In genomic region chr5:56598941-56599340, GRCh38 we compare ENCODE assay signal across 30 cellular contexts.
"Had no signal": no experiment of that assay in that cellular context is flagged by ENCODE, and none has a peak within 500 bp of the region (broad histone marks: within the 10 kb centered on the region; RNA-seq: fewer than 3 reads in every experiment).

No MANE protein-coding gene starts in this region.

- H3K36me3 ChIP-seq: adrenal gland, brain microvascular endothelial cell, gastroesophageal sphincter, pancreas, prostate gland, sigmoid colon, tibial nerve had no signal

- ATAC-seq: activated CD8-positive, alpha-beta memory T cell treated with anti-CD3 and anti-CD28 coated beads, Interleukin-2, amount 10 ng/mL, durations not matched to agents 7 days and 5 days; activated CD8-positive, alpha-beta T cell treated with anti-CD3 and anti-CD28 coated beads, Interleukin-2, amount 10 ng/mL, durations not matched to agents 7 days and 5 days; gastroesophageal sphincter; left lobe of liver; mucosa of descending colon; pancreas had no signal

- H3K36me3 Mint-ChIP-seq: immature natural killer cell had no signal

- DNase-seq: activated CD4-positive, CD25-positive, alpha-beta regulatory T cell treated with anti-CD3 and anti-CD28 coated beads, Interleukin-2, amount 50 U/mL, for 72 hours; activated CD8-positive, alpha-beta memory T cell treated with anti-CD3 and anti-CD28 coated beads, Interleukin-2, amount 10 ng/mL, durations not matched to agents 7 days and 5 days; activated CD8-positive, alpha-beta T cell treated with anti-CD3 and anti-CD28 coated beads, Interleukin-2, amount 10 ng/mL, durations not matched to agents 7 days and 5 days; adrenal gland; aorta; brain microvascular endothelial cell; dorsolateral prefrontal cortex; effector memory CD4-positive, alpha-beta T cell; erythroblast; head of caudate nucleus; hippocampal formation; immature natural killer cell; kidney; mucosa of descending colon; nephron progenitor cell; nucleus accumbens; pancreas; sigmoid colon; stimulated activated CD4-positive, alpha-beta T cell treated with anti-CD3 and anti-CD28 coated beads, Interleukin-15, amount 100 ng/mL, for 24 hours; stimulated activated CD4-positive, alpha-beta T cell treated with anti-CD3 and anti-CD28 coated beads, Interleukin-2, amount 100 ng/mL, for 24 hours; stimulated activated naive CD4-positive, alpha-beta T cell treated with Interleukin-2 at 50 U/mL for 16 hours had no signal

- H3K4me3 ChIP-seq: adrenal gland, coronary artery, dorsolateral prefrontal cortex, gastroesophageal sphincter, lung, mucosa of descending colon, pancreas, prostate gland, sigmoid colon, SK-N-MC, smooth muscle cell, tibial nerve had no signal

- H3K27ac ChIP-seq: adrenal gland, brain microvascular endothelial cell, coronary artery, dorsolateral prefrontal cortex, gastroesophageal sphincter, pancreas, prostate gland, sigmoid colon, SK-N-MC, tibial nerve had no signal

- H3K4me1 ChIP-seq: adrenal gland, pancreas, prostate gland had no signal

- H3K27me3 ChIP-seq: adrenal gland, brain microvascular endothelial cell, gastroesophageal sphincter, pancreas, sigmoid colon, tibial nerve had no signal

- H3K9me3 Mint-ChIP-seq: immature natural killer cell had no signal

- H3K27ac Mint-ChIP-seq: activated CD8-positive, alpha-beta memory T cell treated with anti-CD3 and anti-CD28 coated beads, Interleukin-2, amount 10 ng/mL, durations not matched to agents 7 days and 5 days; activated CD8-positive, alpha-beta T cell treated with anti-CD3 and anti-CD28 coated beads, Interleukin-2, amount 10 ng/mL, durations not matched to agents 7 days and 5 days; activated naive CD8-positive, alpha-beta T cell; immature natural killer cell; nephron progenitor cell had no signal

- H3K9me3 ChIP-seq: adrenal gland, gastroesophageal sphincter, mucosa of descending colon, pancreas, prostate gland, sigmoid colon, tibial nerve had no signal

- H3K4me3 Mint-ChIP-seq: activated CD8-positive, alpha-beta memory T cell treated with anti-CD3 and anti-CD28 coated beads, Interleukin-2, amount 10 ng/mL, durations not matched to agents 7 days and 5 days; activated CD8-positive, alpha-beta T cell treated with anti-CD3 and anti-CD28 coated beads, Interleukin-2, amount 10 ng/mL, durations not matched to agents 7 days and 5 days; activated naive CD8-positive, alpha-beta T cell; immature natural killer cell; nephron progenitor cell had no signal

- H3K27me3 Mint-ChIP-seq: activated naive CD8-positive, alpha-beta T cell had no signal
